Comparison of ENCODE assay signal across 8 cellular contexts in the genomic region with DNA sequence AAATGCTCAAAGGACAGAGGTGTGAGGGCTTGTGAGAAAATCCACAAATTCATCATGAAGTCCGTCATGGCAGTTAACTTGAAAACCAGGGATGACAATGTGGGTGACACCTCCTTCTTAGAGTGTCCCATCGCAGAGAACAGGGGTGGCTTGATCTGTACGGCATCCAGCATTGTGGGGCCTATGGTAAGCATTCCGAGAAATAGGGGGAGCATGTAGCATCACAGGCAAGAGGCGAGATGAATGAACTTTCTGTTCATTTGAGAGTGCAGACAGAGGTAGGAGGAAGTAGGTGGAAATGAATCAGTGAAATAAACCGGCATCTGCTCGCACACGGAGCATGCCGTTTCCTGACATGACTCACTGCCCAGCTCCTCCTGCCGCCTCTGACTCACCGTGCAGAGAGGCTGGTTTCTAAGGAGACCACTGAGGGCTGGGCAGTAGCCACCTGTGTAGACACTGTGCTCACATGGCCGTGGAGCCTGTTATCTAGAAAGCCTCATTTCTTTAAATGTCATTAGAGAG.
DNase-seq lines count a peak whose midpoint lies in the region; ATAC-seq and TF ChIP-seq lines count a peak whose summit lies in the region.

No MANE protein-coding gene starts in this region.

- H3K4me1 ChIP-seq in BLaER1 treated with 17β-estradiol and CSF1 and Interleukin-3, amounts not matched to agents 10 nM and 100 nM = peaks cover 21 to 30% (median 26%) of the 10 kb centered on the region in 10 experiments
- H3K4me1 ChIP-seq in foreskin keratinocyte (peaks cover 43% of the 10 kb centered on the region), prostate gland (replicated peaks) (no peaks in the 10 kb centered on the region)

- 30% methylated on average over 12 of the region's 12 CpGs for WGBS in prostate gland

- no peak for TF ChIP-seq CTCF in foreskin keratinocyte (conservative IDR thresholded peaks at IDR 0.05)
- no peak for TF ChIP-seq CTCF in prostate gland (IDR thresholded peaks at IDR 0.05)

- H4K20me1 ChIP-seq in BLaER1 treated with 17β-estradiol and CSF1 and Interleukin-3, amounts not matched to agents 10 nM and 100 nM = no peaks in the 10 kb centered on the region

- H3K9me3 ChIP-seq in BLaER1 treated with 17β-estradiol and CSF1 and Interleukin-3, amounts not matched to agents 10 nM and 100 nM (replicated peaks in 1 of 11) = peaks cover 0 to 5% (median 0%) of the 10 kb centered on the region in 11 experiments; a peak in 1 of 22 replicates
- H3K9me3 ChIP-seq in prostate gland = no peaks in the 10 kb centered on the region

- no peaks in the 10 kb centered on the region for H3K36me3 ChIP-seq in BLaER1 treated with 17β-estradiol and CSF1 and Interleukin-3, amounts not matched to agents 10 nM and 100 nM
- H3K36me3 ChIP-seq in prostate gland = no peaks in the 10 kb centered on the region

- H3K27me3 ChIP-seq in BLaER1 treated with 17β-estradiol and CSF1 and Interleukin-3, amounts not matched to agents 10 nM and 100 nM = no peaks in the 10 kb centered on the region
- H3K27me3 ChIP-seq in foreskin keratinocyte (no peaks in the 10 kb centered on the region), prostate gland (replicated peaks; ENCODE audit: insufficient read depth) (no peaks in the 10 kb centered on the region)

- peak overlapping the region; percentile 65 to 86 (median 76) for H3K4me2 ChIP-seq in BLaER1 treated with 17β-estradiol and CSF1 and Interleukin-3, amounts not matched to agents 10 nM and 100 nM

- peak overlapping the region in 9 of 11 experiments; percentile 34 to 71 (median 61); a peak in 16 of 22 replicates for H3K27ac ChIP-seq in BLaER1 treated with 17β-estradiol and CSF1 and Interleukin-3, amounts not matched to agents 10 nM and 100 nM
- H3K27ac ChIP-seq in foreskin keratinocyte = peak overlapping the region; percentile 82
- no peak overlapping the region for H3K27ac ChIP-seq in prostate gland

- no peak for TF ChIP-seq POLR2A in prostate gland (IDR thresholded peaks at IDR 0.05)

- peak overlapping the region in 4 of 11 experiments; percentile 15 to 50 (median 28); a peak in 5 of 22 replicates for H3K9ac ChIP-seq in BLaER1 treated with 17β-estradiol and CSF1 and Interleukin-3, amounts not matched to agents 10 nM and 100 nM

- DNase-seq in NCI-H446 (lab: John Stamatoyannopoulos, UW) (peak; percentile 68 to 89), foreskin keratinocyte (peak; percentile 94 to 96), prostate gland (ENCODE audit: low spot score) (peak; percentile 64), retina (no peak)
- peak; percentile 12 for DNase-seq in activated CD8-positive, alpha-beta memory T cell treated with anti-CD3 and anti-CD28 coated beads, Interleukin-2, amount 50 U/mL, for 24 hours (ENCODE audit: extremely low read depth)

- intact Hi-C loops in prostate gland (cut with DNase I) = no loop called here

- ATAC-seq in GM19025 (IDR thresholded peaks at IDR 0.05; ENCODE audit: low read depth, unreplicated experiment) (peak; percentile 99), HG03097 (IDR thresholded peaks at IDR 0.05; ENCODE audit: low FRiP score, unreplicated experiment) (peak; percentile 100), foreskin keratinocyte (peak; percentile 99)

- H3K4me3 ChIP-seq in BLaER1 treated with 17β-estradiol and CSF1 and Interleukin-3, amounts not matched to agents 10 nM and 100 nM = no peak overlapping the region
- no peak overlapping the region for H3K4me3 ChIP-seq in prostate gland

Comparison
In these comparisons a context has a peak if more than half of its experiments do, and no peak if none do; other contexts are left out.
1. H3K27ac ChIP-seq: peak in BLaER1 treated with 17β-estradiol and CSF1 and Interleukin-3, amounts not matched to agents 10 nM and 100 nM (9 of 11) and foreskin keratinocyte (single experiment); none in prostate gland (0 of 2).
2. Peak in every context shown above with its lines, with median percentiles within 50 percentile points of each other: ATAC-seq.